In genomic region chr7:33762153-33762902, GRCh38 we compare ENCODE assay signal across 25 cellular contexts.
DNase-seq lines count a peak whose midpoint lies in the region; ATAC-seq and TF ChIP-seq lines count a peak whose summit lies in the region.
"Had no signal": no experiment of that assay in that cellular context is flagged by ENCODE, and none has a peak within 500 bp of the region (broad histone marks: within the 10 kb centered on the region; RNA-seq: fewer than 3 reads in every experiment).

No MANE protein-coding gene starts in this region.

- H4K20me1 ChIP-seq in BLaER1 (no peaks in the 10 kb centered on the region), osteoblast (ENCODE audit: insufficient read depth, low read length) (no peaks in the 10 kb centered on the region), smooth muscle cell (ENCODE audit: low read depth) (no peaks in the 10 kb centered on the region)

- H3K36me3 ChIP-seq in BLaER1 (no peaks in the 10 kb centered on the region), osteoblast (ENCODE audit: insufficient read depth, low read length) (no peaks in the 10 kb centered on the region), smooth muscle cell (ENCODE audit: low read depth) (no peaks in the 10 kb centered on the region)
- H3K36me3 ChIP-seq: gastrocnemius medialis, pancreas, right lobe of liver, upper lobe of left lung had no signal

- peak; percentile 27 for TF ChIP-seq CTCF in choroid plexus epithelial cell (conservative IDR thresholded peaks at IDR 0.05; ENCODE audit: low read depth, low read length)
- no peak for TF ChIP-seq CTCF in osteoblast (IDR thresholded peaks at IDR 0.05; ENCODE audit: extremely low read depth, low read depth, low read length)
- TF ChIP-seq CTCF in smooth muscle cell (IDR thresholded peaks at IDR 0.05; ENCODE audit: borderline replicate concordance, insufficient read depth, poor library complexity, severe bottlenecking), result no peak

- 86% methylated on average over 6 of the region's 6 CpGs for WGBS in smooth muscle cell (ENCODE audit: low lambda C conversion rate)

- H3K4me1 ChIP-seq in BLaER1 (peaks cover 15% of the 10 kb centered on the region), osteoblast (ENCODE audit: insufficient read depth, low read length) (peaks cover 40% of the 10 kb centered on the region), smooth muscle cell (ENCODE audit: low read depth) (peaks cover 17% of the 10 kb centered on the region)
- H3K4me1 ChIP-seq: right lobe of liver had no signal

- peak; percentile 5 for DNase-seq in NCI-H82 (lab: John Stamatoyannopoulos, UW)
- no peak for DNase-seq in choroid plexus epithelial cell (ENCODE audit: low read depth)
- no peak for DNase-seq in osteoblast (ENCODE audit: insufficient read length, low spot score, missing footprints)
- no peak for DNase-seq in smooth muscle cell (lab: John Stamatoyannopoulos, UW; ENCODE audit: unreplicated experiment)
- no peak for DNase-seq in activated CD8-positive, alpha-beta memory T cell treated with anti-CD3 and anti-CD28 coated beads for 24 hours
- DNase-seq in inferior parietal cortex (ENCODE audit: extremely low spot score), result no peak
- DNase-seq: activated CD8-positive, alpha-beta T cell treated with anti-CD3 and anti-CD28 coated beads for 36 hours; activated T-cell treated with anti-CD3 and anti-CD28 coated beads, Interleukin-2, amount 50 U/mL, for 1 hour; amniotic stem cell; CD4-positive, CD25-positive, alpha-beta regulatory T cell; central memory CD4-positive, alpha-beta T cell; H7; KBM-7; kidney glomerular epithelial cell; naive thymus-derived CD4-positive, alpha-beta T cell; NCI-H1694; NCI-H526 treated with DMSO at 0.1 percent for 48 hours; pancreas; right lobe of liver; upper lobe of left lung had no signal

- ATAC-seq in HG02588 (IDR thresholded peaks at IDR 0.05; ENCODE audit: unreplicated experiment), result no peak
- ATAC-seq: activated CD8-positive, alpha-beta T cell treated with anti-CD3 and anti-CD28 coated beads for 36 hours; naive thymus-derived CD4-positive, alpha-beta T cell; pancreas had no signal

- no peak overlapping the region for H3K4me3 ChIP-seq in BLaER1
- no peak overlapping the region for H3K4me3 ChIP-seq in choroid plexus epithelial cell (ENCODE audit: low read depth, low read length)
- no peak overlapping the region for H3K4me3 ChIP-seq in osteoblast (ENCODE audit: insufficient read depth, low read length)
- H3K4me3 ChIP-seq in smooth muscle cell, result no peak overlapping the region
- H3K4me3 ChIP-seq: gastrocnemius medialis, pancreas, right lobe of liver, upper lobe of left lung had no signal

- H3K27me3 ChIP-seq in BLaER1 (no peaks in the 10 kb centered on the region), osteoblast (ENCODE audit: insufficient read depth, low read length) (no peaks in the 10 kb centered on the region), smooth muscle cell (ENCODE audit: low read depth) (peaks cover 7% of the 10 kb centered on the region)
- H3K27me3 ChIP-seq: gastrocnemius medialis, pancreas, right lobe of liver, upper lobe of left lung had no signal

- H3K9me3 ChIP-seq in BLaER1, result no peaks in the 10 kb centered on the region
- no peaks in the 10 kb centered on the region for H3K9me3 ChIP-seq in osteoblast (ENCODE audit: low read depth, low read length)
- no peaks in the 10 kb centered on the region for H3K9me3 ChIP-seq in smooth muscle cell (replicated peaks; ENCODE audit: low read depth)
- H3K9me3 ChIP-seq: gastrocnemius medialis, pancreas, right lobe of liver, upper lobe of left lung had no signal

- no peak overlapping the region for H2AFZ ChIP-seq in osteoblast (ENCODE audit: low read length)
- H2AFZ ChIP-seq in smooth muscle cell (ENCODE audit: low read depth), result no peak overlapping the region

- H3K9ac ChIP-seq in BLaER1 (no peak overlapping the region), smooth muscle cell (ENCODE audit: low read depth) (no peak overlapping the region)

- H3K27ac ChIP-seq in BLaER1, result no peak overlapping the region
- no peak overlapping the region for H3K27ac ChIP-seq in osteoblast (ENCODE audit: low read depth, low read length)
- H3K27ac ChIP-seq in smooth muscle cell (ENCODE audit: low read depth), result no peak overlapping the region
- H3K27ac ChIP-seq: epithelial cell of prostate, gastrocnemius medialis, pancreas, RWPE1, upper lobe of left lung had no signal

- H3K4me2 ChIP-seq in BLaER1 (peak overlapping the region; percentile 71), osteoblast (ENCODE audit: insufficient read depth, low read length) (peak overlapping the region; percentile 2), smooth muscle cell (no peak overlapping the region)

- no peaks in the 10 kb centered on the region for H3F3A ChIP-seq in smooth muscle cell (ENCODE audit: low read depth)

- H3K79me2 ChIP-seq in osteoblast (ENCODE audit: insufficient read depth, low read length), result no peaks in the 10 kb centered on the region
- H3K79me2 ChIP-seq in smooth muscle cell (ENCODE audit: low read depth), result no peaks in the 10 kb centered on the region
